Comparison of ENCODE assay signal across 9 cellular contexts in the genomic region with DNA sequence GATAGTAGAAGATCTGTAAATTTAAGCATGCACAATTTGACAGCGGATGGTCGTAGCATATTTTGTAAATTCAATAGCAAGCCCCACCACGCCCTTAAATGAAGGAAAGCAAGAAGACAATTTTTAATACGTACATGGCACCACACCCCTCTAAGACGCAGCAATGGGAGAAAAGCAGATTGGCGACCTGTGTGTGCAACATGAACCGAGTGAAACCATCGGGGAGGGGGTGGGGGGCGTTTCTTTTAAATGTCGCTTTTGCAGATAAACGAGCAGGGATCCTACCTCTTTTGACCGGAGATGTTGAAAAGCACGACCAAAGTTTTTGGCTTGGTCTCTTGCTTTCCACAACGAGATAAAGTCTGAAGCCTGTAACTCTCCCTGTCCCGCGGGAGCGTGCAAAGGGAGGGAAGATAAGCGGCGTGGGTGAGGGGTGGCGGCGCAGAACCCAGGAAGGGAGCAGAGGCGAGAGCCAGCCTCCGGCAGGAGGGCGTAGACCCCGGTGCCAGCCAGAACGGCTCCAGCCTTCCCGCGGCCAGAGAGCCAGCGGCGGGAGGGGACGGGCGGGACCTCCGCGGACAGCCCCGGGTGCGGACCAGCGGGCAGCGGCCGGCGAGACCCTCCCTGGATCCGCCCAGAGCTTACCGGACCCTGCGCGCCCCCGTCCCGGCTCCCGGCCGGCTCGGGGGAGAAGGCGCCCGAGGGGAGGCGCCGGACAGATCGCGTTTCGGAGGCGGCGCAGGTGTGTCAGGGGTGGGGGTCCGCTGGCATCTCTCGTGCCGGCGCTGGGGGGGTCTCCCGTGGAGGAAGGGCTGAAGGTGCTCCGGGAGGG. TPM values are rescaled to one million over a fixed set of nuclear protein-coding genes. Genes with fewer than 3 reads are reported as not detected.
DNase-seq lines count a peak whose midpoint lies in the region; ATAC-seq and TF ChIP-seq lines count a peak whose summit lies in the region.
"Had no signal": no experiment of that assay in that cellular context is flagged by ENCODE, and none has a peak within 500 bp of the region (broad histone marks: within the 10 kb centered on the region; RNA-seq: fewer than 3 reads in every experiment).

A gene with protein sequence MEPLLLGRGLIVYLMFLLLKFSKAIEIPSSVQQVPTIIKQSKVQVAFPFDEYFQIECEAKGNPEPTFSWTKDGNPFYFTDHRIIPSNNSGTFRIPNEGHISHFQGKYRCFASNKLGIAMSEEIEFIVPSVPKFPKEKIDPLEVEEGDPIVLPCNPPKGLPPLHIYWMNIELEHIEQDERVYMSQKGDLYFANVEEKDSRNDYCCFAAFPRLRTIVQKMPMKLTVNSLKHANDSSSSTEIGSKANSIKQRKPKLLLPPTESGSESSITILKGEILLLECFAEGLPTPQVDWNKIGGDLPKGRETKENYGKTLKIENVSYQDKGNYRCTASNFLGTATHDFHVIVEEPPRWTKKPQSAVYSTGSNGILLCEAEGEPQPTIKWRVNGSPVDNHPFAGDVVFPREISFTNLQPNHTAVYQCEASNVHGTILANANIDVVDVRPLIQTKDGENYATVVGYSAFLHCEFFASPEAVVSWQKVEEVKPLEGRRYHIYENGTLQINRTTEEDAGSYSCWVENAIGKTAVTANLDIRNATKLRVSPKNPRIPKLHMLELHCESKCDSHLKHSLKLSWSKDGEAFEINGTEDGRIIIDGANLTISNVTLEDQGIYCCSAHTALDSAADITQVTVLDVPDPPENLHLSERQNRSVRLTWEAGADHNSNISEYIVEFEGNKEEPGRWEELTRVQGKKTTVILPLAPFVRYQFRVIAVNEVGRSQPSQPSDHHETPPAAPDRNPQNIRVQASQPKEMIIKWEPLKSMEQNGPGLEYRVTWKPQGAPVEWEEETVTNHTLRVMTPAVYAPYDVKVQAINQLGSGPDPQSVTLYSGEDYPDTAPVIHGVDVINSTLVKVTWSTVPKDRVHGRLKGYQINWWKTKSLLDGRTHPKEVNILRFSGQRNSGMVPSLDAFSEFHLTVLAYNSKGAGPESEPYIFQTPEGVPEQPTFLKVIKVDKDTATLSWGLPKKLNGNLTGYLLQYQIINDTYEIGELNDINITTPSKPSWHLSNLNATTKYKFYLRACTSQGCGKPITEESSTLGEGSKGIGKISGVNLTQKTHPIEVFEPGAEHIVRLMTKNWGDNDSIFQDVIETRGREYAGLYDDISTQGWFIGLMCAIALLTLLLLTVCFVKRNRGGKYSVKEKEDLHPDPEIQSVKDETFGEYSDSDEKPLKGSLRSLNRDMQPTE (N-terminal part only) (plus strand): TSS at position 442 of the 832 bp plus-strand sequence. CDS start 123,014 bp downstream, outside the sequence.

- peak; percentile 78 for ATAC-seq in Right ventricle myocardium superior (ENCODE audit: poor library complexity)
- ATAC-seq in GM21786 (IDR thresholded peaks at IDR 0.05; ENCODE audit: unreplicated experiment): no peak
- ATAC-seq in HG02588 (IDR thresholded peaks at IDR 0.05; ENCODE audit: unreplicated experiment): no peak
- ATAC-seq in HG03108 (IDR thresholded peaks at IDR 0.05; ENCODE audit: unreplicated experiment): no peak
- ATAC-seq in GM18517 (IDR thresholded peaks at IDR 0.05; ENCODE audit: unreplicated experiment): no peak
- ATAC-seq: K562 had no signal

- DNase-seq in NCI-H526 treated with DMSO at 0.1 percent for 48 hours (lab: John Stamatoyannopoulos, UW) (peak; percentile 44), Right ventricle myocardium superior (peak; percentile 42), retinal pigment epithelial cell (ENCODE audit: low read depth) (no peak)

- intact Hi-C loops in Right ventricle myocardium superior (cut with DNase I): no loop called here

- peak; percentile 28 for TF ChIP-seq POLR2A in GM19099 (IDR thresholded peaks at IDR 0.05; ENCODE audit: extremely low read depth, insufficient read length, low read depth)

- TF ChIP-seq CTCF in retinal pigment epithelial cell (conservative IDR thresholded peaks at IDR 0.05; ENCODE audit: low read depth, low read length): no peak

- H3K4me3 ChIP-seq in retinal pigment epithelial cell (ENCODE audit: low read length): peak within 1 kb of the TSS; percentile 41
- H3K4me3 ChIP-seq: K562 had no signal

RNA-seq across cellular contexts. Expression of the gene that starts here (rescaled TPM):
- total RNA-seq in Right ventricle myocardium superior: 24.2 TPM
